ENCODE assay signal across 15 cellular contexts in the genomic region with DNA sequence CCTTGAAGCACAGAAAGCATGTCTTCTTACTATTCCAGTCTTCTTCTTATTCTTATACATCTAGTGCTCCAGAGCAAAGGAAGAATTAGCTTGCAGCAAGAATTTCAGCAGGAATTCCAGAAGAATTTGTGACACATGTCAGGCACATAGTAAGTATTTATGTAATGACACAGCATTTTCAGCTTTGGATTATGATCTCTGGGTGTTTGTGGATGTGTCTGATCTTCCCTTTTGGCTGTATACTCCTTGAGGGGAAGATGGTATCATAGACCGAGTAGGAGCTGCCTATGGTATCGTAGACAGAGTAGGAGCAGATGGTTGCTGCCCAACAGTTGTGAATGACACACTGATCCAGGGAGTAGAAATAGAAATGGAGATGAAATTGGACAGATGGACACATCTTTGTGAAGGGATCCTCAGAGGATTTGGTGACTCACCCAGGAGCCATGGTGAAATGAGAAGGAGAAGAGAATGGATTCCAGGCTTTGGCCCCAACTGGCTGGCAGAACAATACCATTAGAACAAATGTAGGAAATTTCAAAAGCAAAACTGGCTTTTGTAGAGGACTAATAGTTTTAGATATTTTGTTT.
DNase-seq lines count a peak whose midpoint lies in the region; ATAC-seq and TF ChIP-seq lines count a peak whose summit lies in the region.
"Had no signal": no experiment of that assay in that cellular context is flagged by ENCODE, and none has a peak within 500 bp of the region (broad histone marks: within the 10 kb centered on the region; RNA-seq: fewer than 3 reads in every experiment).

No MANE protein-coding gene starts in this region.

- H3K4me1 Mint-ChIP-seq in CD4-positive, CD25-positive, alpha-beta regulatory T cell = peaks cover 20 to 54% (median 29%) of the 10 kb centered on the region in 4 donors
- H3K4me1 Mint-ChIP-seq in endodermal cell = peaks cover 20% of the 10 kb centered on the region

- H3K4me3 Mint-ChIP-seq in CD4-positive, CD25-positive, alpha-beta regulatory T cell = no peak overlapping the region
- no peak overlapping the region for H3K4me3 Mint-ChIP-seq in endodermal cell

- no peak for ATAC-seq in CD4-positive, CD25-positive, alpha-beta regulatory T cell (ENCODE audit: low read depth in 2 of 2)
- ATAC-seq in GM21447 (IDR thresholded peaks at IDR 0.05; ENCODE audit: unreplicated experiment) = no peak

- H4K20me1 ChIP-seq in KMS-11 (ENCODE audit: insufficient read depth) = no peaks in the 10 kb centered on the region
- H4K20me1 ChIP-seq: BLaER1 treated with 17β-estradiol and CSF1 and Interleukin-3, amounts not matched to agents 10 nM and 100 nM had no signal

- WGBS in endodermal cell (ENCODE audit: insufficient coverage in 1 of 2, insufficient read length in 1 of 2), 2 experiments = 92 to 100% methylated on average over 2 of the region's 2 CpGs

- H3K27me3 ChIP-seq in CD4-positive, CD25-positive, alpha-beta regulatory T cell (ENCODE audit: control insufficient read depth, insufficient read depth, low read length) = peaks cover 6% of the 10 kb centered on the region
- H3K27me3 ChIP-seq in KMS-11 (ENCODE audit: insufficient read depth, low read depth) (no peaks in the 10 kb centered on the region), endodermal cell (ENCODE audit: control insufficient read depth, insufficient read depth, low read length, poor library complexity, severe bottlenecking) (no peaks in the 10 kb centered on the region), mucosa of rectum (ENCODE audit: control insufficient read depth in 2 of 2, insufficient read depth in 2 of 2, low read length in 2 of 2) (no peaks in the 10 kb centered on the region)
- H3K27me3 ChIP-seq: BLaER1 treated with 17β-estradiol and CSF1 and Interleukin-3, amounts not matched to agents 10 nM and 100 nM; vagina had no signal

- H3K4me3 ChIP-seq in CD4-positive, CD25-positive, alpha-beta regulatory T cell (ENCODE audit: low read depth, low read length) = no peak overlapping the region
- H3K4me3 ChIP-seq in KMS-11 (IDR thresholded peaks at IDR 0.05; ENCODE audit: insufficient read depth, low read depth, low read length) (no peak overlapping the region), endodermal cell (ENCODE audit: low read length) (peak overlapping the region; percentile 69), mucosa of rectum (ENCODE audit: low read length in 2 of 2) (peak overlapping the region in 1 of 2 donors; percentile 7)
- H3K4me3 ChIP-seq: BLaER1 treated with 17β-estradiol and CSF1 and Interleukin-3, amounts not matched to agents 10 nM and 100 nM; SK-N-MC; vagina had no signal

- no peaks in the 10 kb centered on the region for H3K9me3 ChIP-seq in CD4-positive, CD25-positive, alpha-beta regulatory T cell (ENCODE audit: control insufficient read depth in 2 of 2, low read length in 2 of 2)
- peaks cover 40% of the 10 kb centered on the region for H3K9me3 ChIP-seq in endodermal cell (ENCODE audit: control insufficient read depth, low read length)
- H3K9me3 ChIP-seq in mucosa of rectum (ENCODE audit: control insufficient read depth in 2 of 2, low read length in 2 of 2) = no peaks in the 10 kb centered on the region
- H3K9me3 ChIP-seq: vagina had no signal

- peak overlapping the region in 2 of 3 donors; percentile 54 to 57 for H3K27ac Mint-ChIP-seq in CD4-positive, CD25-positive, alpha-beta regulatory T cell
- no peak overlapping the region for H3K27ac Mint-ChIP-seq in endodermal cell

- H3K4me2 ChIP-seq in KMS-11 = peak overlapping the region; percentile 53; the same call in 1 of the 2 replicates

- no peaks in the 10 kb centered on the region for H3K79me2 ChIP-seq in KMS-11 (ENCODE audit: insufficient read depth, low read depth)

- peaks cover 21% of the 10 kb centered on the region for H3K27me3 Mint-ChIP-seq in CD4-positive, CD25-positive, alpha-beta regulatory T cell
- no peaks in the 10 kb centered on the region for H3K27me3 Mint-ChIP-seq in endodermal cell (ENCODE audit: insufficient read depth)

- DNase-seq in CD4-positive, CD25-positive, alpha-beta regulatory T cell = no peak
- DNase-seq in endodermal cell (no peak), NCI-H2196 (lab: John Stamatoyannopoulos, UW; ENCODE audit: unreplicated experiment) (no peak), activated T-cell treated with anti-CD3 and anti-CD28 coated beads for 4 hours (no peak), HT-29 (ENCODE audit: low spot score) (no peak)
- DNase-seq: activated CD8-positive, alpha-beta memory T cell treated with anti-CD3 and anti-CD28 coated beads, Interleukin-2, amount 50 U/mL, for 48 hours; GDM1; NCI-H2107; stimulated activated CD4-positive, alpha-beta T cell treated with anti-CD3 and anti-CD28 coated beads, Interleukin-4, amount 100 ng/mL, for 1 hour had no signal

- peaks cover 0 to 3% (median 0%) of the 10 kb centered on the region in 7 donors for H3K9me3 Mint-ChIP-seq in CD4-positive, CD25-positive, alpha-beta regulatory T cell
- peaks cover 26% of the 10 kb centered on the region for H3K9me3 Mint-ChIP-seq in endodermal cell

- peaks cover 3% of the 10 kb centered on the region for H3K36me3 Mint-ChIP-seq in CD4-positive, CD25-positive, alpha-beta regulatory T cell
- H3K36me3 Mint-ChIP-seq in endodermal cell (ENCODE audit: low read depth) = peaks cover 5% of the 10 kb centered on the region

- H3K36me3 ChIP-seq in CD4-positive, CD25-positive, alpha-beta regulatory T cell (ENCODE audit: control insufficient read depth, insufficient read depth, low read length) = no peaks in the 10 kb centered on the region
- H3K36me3 ChIP-seq in KMS-11 (ENCODE audit: insufficient read depth) = no peaks in the 10 kb centered on the region
- no peaks in the 10 kb centered on the region for H3K36me3 ChIP-seq in endodermal cell (ENCODE audit: control insufficient read depth, insufficient read depth, low read length)
- no peaks in the 10 kb centered on the region for H3K36me3 ChIP-seq in mucosa of rectum (ENCODE audit: control insufficient read depth in 2 of 2, insufficient read depth in 2 of 2, low read length in 2 of 2)
- H3K36me3 ChIP-seq: BLaER1 treated with 17β-estradiol and CSF1 and Interleukin-3, amounts not matched to agents 10 nM and 100 nM; vagina had no signal

- H2AFZ ChIP-seq in KMS-11 (ENCODE audit: low read depth) = no peak overlapping the region

- TF ChIP-seq CTCF in KMS-11 (conservative IDR thresholded peaks at IDR 0.05; ENCODE audit: low read depth, low read length) (no peak), endodermal cell (conservative IDR thresholded peaks at IDR 0.05) (no peak)

- H3K4me1 ChIP-seq in CD4-positive, CD25-positive, alpha-beta regulatory T cell (ENCODE audit: control insufficient read depth, insufficient read depth, low read length, poor library complexity, severe bottlenecking) = peaks cover 30% of the 10 kb centered on the region
- H3K4me1 ChIP-seq in KMS-11 (ENCODE audit: low read depth, poor library complexity, severe bottlenecking) (peaks cover 64% of the 10 kb centered on the region), endodermal cell (ENCODE audit: control insufficient read depth, insufficient read depth, low read length) (no peaks in the 10 kb centered on the region), mucosa of rectum (ENCODE audit: control insufficient read depth in 2 of 2, insufficient read depth in 2 of 2, low read length in 2 of 2) (peaks cover 27% of the 10 kb centered on the region in 2 donors)
- H3K4me1 ChIP-seq: vagina had no signal

- H3K9ac ChIP-seq in KMS-11 = no peak overlapping the region
- no peak overlapping the region for H3K9ac ChIP-seq in endodermal cell (ENCODE audit: extremely low read depth, low read length, poor library complexity, severe bottlenecking)
- H3K9ac ChIP-seq in mucosa of rectum (ENCODE audit: low read depth in 1 of 2, low read length in 2 of 2) = no peak overlapping the region
- H3K9ac ChIP-seq: BLaER1 treated with 17β-estradiol and CSF1 and Interleukin-3, amounts not matched to agents 10 nM and 100 nM had no signal

- H3K27ac ChIP-seq in CD4-positive, CD25-positive, alpha-beta regulatory T cell (ENCODE audit: insufficient read depth, low read length, poor library complexity, severe bottlenecking) = no peak overlapping the region
- no peak overlapping the region for H3K27ac ChIP-seq in KMS-11
- no peak overlapping the region for H3K27ac ChIP-seq in endodermal cell (ENCODE audit: low read depth, low read length)
- peak overlapping the region; percentile 73 to 77 for H3K27ac ChIP-seq in mucosa of rectum (ENCODE audit: low read depth in 2 of 2, low read length in 2 of 2)
- H3K27ac ChIP-seq: BLaER1 treated with 17β-estradiol and CSF1 and Interleukin-3, amounts not matched to agents 10 nM and 100 nM; SK-N-MC; vagina had no signal

Comparison
In these comparisons a context has a peak if more than half of its experiments do, and no peak if none do; other contexts are left out.
1. H3K27ac ChIP-seq: peak in mucosa of rectum (2 of 2); none in CD4-positive, CD25-positive, alpha-beta regulatory T cell (single experiment), KMS-11 (single experiment) and endodermal cell (single experiment).